Comparison of ENCODE assay signal across 8 cellular contexts in genomic region chr14:102320033-102320660, GRCh38. TPM values are rescaled to one million over a fixed set of nuclear protein-coding genes. Genes with fewer than 3 reads are reported as not detected.
A peak's percentile ranks its signal among the peaks of the same experiment; 100 is the strongest.
DNase-seq lines count a peak whose midpoint lies in the region; ATAC-seq and TF ChIP-seq lines count a peak whose summit lies in the region.

No MANE protein-coding gene starts in this region.

- CTCF ChIA-PET in HEK293 (lab: Yijun Ruan, JAX), result interaction anchor here (0.6 to 1.6 kb wide), 3 partner anchors 9 to 203 kb away, joined by 3 to 4 read pairs (median 3); no protein-coding TSS in a partner anchor

- H3K36me3 ChIP-seq in HEK293 (ENCODE audit: control insufficient read depth in 2 of 2, insufficient read depth in 1 of 2, low read length in 2 of 2), result peaks cover 0 to 16% of the 10 kb centered on the region in 2 experiments; a peak in 2 of 3 replicates
- no peaks in the 10 kb centered on the region for H3K36me3 ChIP-seq in thyroid gland

- H3K4me1 ChIP-seq in HEK293 (ENCODE audit: control insufficient read depth, insufficient read depth, low read length) (peaks cover 11% of the 10 kb centered on the region), thyroid gland (peaks cover 15 to 30% of the 10 kb centered on the region in 2 donors)

- H3K27ac ChIP-seq in HEK293 (ENCODE audit: extremely low read depth, low read depth, low read length), result peak overlapping the region; percentile 87
- peak overlapping the region; percentile 66 to 95 (median 91) for H3K27ac ChIP-seq in thyroid gland

- no peak for TF ChIP-seq CTCF in HEK293 (tag by site-specific recombination; IDR thresholded peaks at IDR 0.05)
- no peak for TF ChIP-seq CTCF in thyroid gland (IDR thresholded peaks at IDR 0.05)

- POLR2A ChIA-PET in HEK293 (lab: Yijun Ruan, JAX), result interaction anchor here (1.4 kb wide), 1 partner anchor 43 kb away, joined by 5 read pairs; the partner anchor contains the start of genes CINP and TECPR2

- peak; percentile 25 for TF ChIP-seq POLR2A in erythroblast (IDR thresholded peaks at IDR 0.05; ENCODE audit: low read length)
- TF ChIP-seq POLR2A in thyroid gland (IDR thresholded peaks at IDR 0.05), result no peak

- DNase-seq in GM03348 (ENCODE audit: low spot score), result peak; percentile 62
- peak; percentile 12 for DNase-seq in NCI-H1092 treated with DMSO at 0.1 percent for 48 hours (lab: John Stamatoyannopoulos, UW)
- DNase-seq in activated T-cell treated with anti-CD3 and anti-CD28 coated beads for 24 hours (ENCODE audit: low read depth), result peak; percentile 36
- DNase-seq in erythroblast (lab: John Stamatoyannopoulos, UW), result peak; percentile 73 to 79
- peak; percentile 59 for DNase-seq in myocyte (ENCODE audit: low read depth)
- peak; percentile 55 to 59 for DNase-seq in thyroid gland

- H3K27me3 ChIP-seq in thyroid gland, result no peaks in the 10 kb centered on the region

- ATAC-seq in HG03196 (IDR thresholded peaks at IDR 0.05; ENCODE audit: unreplicated experiment), result no peak

- H3K9me3 ChIP-seq in HEK293 (ENCODE audit: control insufficient read depth, insufficient read depth, low read depth, low read length) (no peaks in the 10 kb centered on the region), thyroid gland (no peaks in the 10 kb centered on the region)

- H3K4me3 ChIP-seq in HEK293 (ENCODE audit: low read depth, low read length) (peak overlapping the region; percentile 84), thyroid gland (replicated peaks in 1 of 3) (peak overlapping the region in 2 of 3 donors; percentile 1 to 69)

- 12 to 15% methylated on average over 11 to 14 of the region's 30 CpGs for WGBS in thyroid gland, 2 donors

- intact Hi-C loops in thyroid gland (cut with DNase I), result no loop called here

TF ChIP-seq in HEK293, 187 proteins besides CTCF, POLR2A, EP300 and RAD21:
- TF ChIP-seq MEIS1 (CRISPR knock-in tag; IDR thresholded peaks at IDR 0.05; ENCODE audit: borderline replicate concordance) (no peak), SCRT2 (tag by site-specific recombination; IDR thresholded peaks at IDR 0.05) (peak; percentile 83), ZBTB48 (tag by site-specific recombination; IDR thresholded peaks at IDR 0.05) (peak; percentile 81), ZBTB8A (tag by site-specific recombination; IDR thresholded peaks at IDR 0.05) (peak; percentile 73), ZBTB26 (tag by site-specific recombination; optimal IDR thresholded peaks at IDR 0.05) (peak; percentile 16), ZNF785 (tag by site-specific recombination; IDR thresholded peaks at IDR 0.05) (no peak), PATZ1 (tag by site-specific recombination; IDR thresholded peaks at IDR 0.05) (peak; percentile 53), GLIS1 (tag by site-specific recombination; IDR thresholded peaks at IDR 0.05) (peak; percentile 89), ZIC2 (tag by site-specific recombination; IDR thresholded peaks at IDR 0.05) (peak; percentile 93), GLIS2 (tag by site-specific recombination; IDR thresholded peaks at IDR 0.05) (peak; percentile 77), ZNF510 (tag by site-specific recombination; IDR thresholded peaks at IDR 0.05; ENCODE audit: insufficient replicate concordance) (no peak), ZBTB21 (tag by site-specific recombination; IDR thresholded peaks at IDR 0.05) (no peak), ZBTB17 (tag by site-specific recombination; IDR thresholded peaks at IDR 0.05) (peak; percentile 62), ZNF76 (tag by site-specific recombination; IDR thresholded peaks at IDR 0.05; ENCODE audit: borderline replicate concordance, low read depth) (peak; percentile 55; the same call in 1 of the 2 replicates), ZNF335 (tag by site-specific recombination; conservative IDR thresholded peaks at IDR 0.05) (peak; percentile 43), ZNF354C (tag by site-specific recombination; IDR thresholded peaks at IDR 0.05; ENCODE audit: borderline replicate concordance, low read depth) (no peak), ZBTB20 (tag by site-specific recombination; IDR thresholded peaks at IDR 0.05) (peak; percentile 17; the same call in 1 of the 2 replicates)

RNA-seq across cellular contexts. Expression of gene ZNF839, which starts 0.6 kb away (rescaled TPM):
- total RNA-seq in myocyte (6.2 and 8.3 TPM in 2 replicates), thyroid gland (10 to 100 TPM in 3 of 4 donors, 1 to 10 TPM in 1; 9.1 to 14.2 (median 12.9) TPM)
- polyA plus RNA-seq in myocyte (2012), result 5.8 TPM

RNA-seq across cellular contexts. Expression of gene MOK, which starts 15.2 kb away (rescaled TPM):
- total RNA-seq in myocyte, result 24.5 and 45.6 TPM in 2 replicates
- 24.7 TPM for polyA plus RNA-seq in myocyte (2012)
- 10 to 100 TPM; 38.6 to 57.7 (median 45.2) TPM for total RNA-seq in thyroid gland

RNA-seq across cellular contexts. Expression of gene CINP, which starts 42.5 kb away (rescaled TPM):
- 50.2 and 55.5 TPM in 2 replicates for total RNA-seq in myocyte
- 47.7 TPM for polyA plus RNA-seq in myocyte (2012)
- total RNA-seq in thyroid gland, result 10 to 100 TPM; 31.9 to 43.3 (median 39.7) TPM

RNA-seq across cellular contexts. Expression of gene TECPR2, which starts 42.6 kb away (rescaled TPM):
- total RNA-seq in myocyte, result 11.7 and 15.8 TPM in 2 replicates
- 11.3 TPM for polyA plus RNA-seq in myocyte (2012)
- 10 to 100 TPM; 11.8 to 23.8 (median 19.0) TPM for total RNA-seq in thyroid gland

Comparison
In these comparisons a context has a peak if more than half of its experiments do, and no peak if none do; other contexts are left out.
1. DNase-seq: peak in every context shown above with its lines; median percentile 76 in erythroblast; 62 in GM03348; 59 in myocyte; 57 in thyroid gland; 36 in activated T-cell treated with anti-CD3 and anti-CD28 coated beads for 24 hours; 12 in NCI-H1092 treated with DMSO at 0.1 percent for 48 hours.